Comparison of ENCODE assay signal across 2 cellular contexts in the genomic region with DNA sequence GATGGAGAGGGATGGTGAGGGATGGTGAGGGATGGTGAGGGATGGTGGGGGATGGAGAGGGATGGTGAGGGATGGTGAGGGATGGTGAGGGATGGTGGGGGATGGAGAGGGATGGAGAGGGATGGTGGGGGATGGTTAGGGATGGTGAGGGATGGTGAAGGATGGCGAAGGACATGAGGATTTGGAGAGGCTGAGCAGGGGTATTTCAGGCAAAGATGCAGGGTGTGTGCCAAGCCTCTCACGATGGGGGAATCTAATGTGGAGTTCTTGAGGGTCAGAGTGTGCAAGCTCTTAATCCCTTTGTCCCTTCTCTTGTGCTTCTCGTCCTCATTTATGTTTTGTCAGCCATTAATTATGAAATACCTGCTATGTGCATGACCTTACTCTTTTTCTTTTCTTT.
TF ChIP-seq lines count a peak whose summit lies in the region.

No MANE protein-coding gene starts in this region.

TF ChIP-seq in GM12891, 5 proteins besides CTCF, POLR2A, EP300 and RAD21:
- TF ChIP-seq TAF1 (IDR thresholded peaks at IDR 0.05; ENCODE audit: low read depth, low read length) (no peak), SPI1 (IDR thresholded peaks at IDR 0.05; ENCODE audit: low read depth, low read length) (no peak), POU2F2 (IDR thresholded peaks at IDR 0.05; ENCODE audit: low read depth, low read length) (no peak), PAX5 (IDR thresholded peaks at IDR 0.05; ENCODE audit: insufficient read depth, low read length, severe bottlenecking) (no peak), POLR2AphosphoS5 (IDR thresholded peaks at IDR 0.05; ENCODE audit: low read depth, low read length) (no peak)

TF ChIP-seq in GM12878, 131 proteins besides CTCF, POLR2A, EP300 and RAD21:
- TF ChIP-seq ZSCAN29 (IDR thresholded peaks at IDR 0.05), result no peak
- TF ChIP-seq, protein P1, sequence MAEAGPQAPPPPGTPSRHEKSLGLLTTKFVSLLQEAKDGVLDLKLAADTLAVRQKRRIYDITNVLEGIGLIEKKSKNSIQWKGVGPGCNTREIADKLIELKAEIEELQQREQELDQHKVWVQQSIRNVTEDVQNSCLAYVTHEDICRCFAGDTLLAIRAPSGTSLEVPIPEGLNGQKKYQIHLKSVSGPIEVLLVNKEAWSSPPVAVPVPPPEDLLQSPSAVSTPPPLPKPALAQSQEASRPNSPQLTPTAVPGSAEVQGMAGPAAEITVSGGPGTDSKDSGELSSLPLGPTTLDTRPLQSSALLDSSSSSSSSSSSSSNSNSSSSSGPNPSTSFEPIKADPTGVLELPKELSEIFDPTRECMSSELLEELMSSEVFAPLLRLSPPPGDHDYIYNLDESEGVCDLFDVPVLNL (IDR thresholded peaks at IDR 0.05; ENCODE audit: low read depth, low read length), result no peak
- TF ChIP-seq MYC (IDR thresholded peaks at IDR 0.05; ENCODE audit: insufficient read depth, insufficient read length, insufficient replicate concordance, low read length, severe bottlenecking), result no peak
- TF ChIP-seq, protein P2, sequence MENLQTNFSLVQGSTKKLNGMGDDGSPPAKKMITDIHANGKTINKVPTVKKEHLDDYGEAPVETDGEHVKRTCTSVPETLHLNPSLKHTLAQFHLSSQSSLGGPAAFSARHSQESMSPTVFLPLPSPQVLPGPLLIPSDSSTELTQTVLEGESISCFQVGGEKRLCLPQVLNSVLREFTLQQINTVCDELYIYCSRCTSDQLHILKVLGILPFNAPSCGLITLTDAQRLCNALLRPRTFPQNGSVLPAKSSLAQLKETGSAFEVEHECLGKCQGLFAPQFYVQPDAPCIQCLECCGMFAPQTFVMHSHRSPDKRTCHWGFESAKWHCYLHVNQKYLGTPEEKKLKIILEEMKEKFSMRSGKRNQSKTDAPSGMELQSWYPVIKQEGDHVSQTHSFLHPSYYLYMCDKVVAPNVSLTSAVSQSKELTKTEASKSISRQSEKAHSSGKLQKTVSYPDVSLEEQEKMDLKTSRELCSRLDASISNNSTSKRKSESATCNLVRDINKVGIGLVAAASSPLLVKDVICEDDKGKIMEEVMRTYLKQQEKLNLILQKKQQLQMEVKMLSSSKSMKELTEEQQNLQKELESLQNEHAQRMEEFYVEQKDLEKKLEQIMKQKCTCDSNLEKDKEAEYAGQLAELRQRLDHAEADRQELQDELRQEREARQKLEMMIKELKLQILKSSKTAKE (IDR thresholded peaks at IDR 0.05; ENCODE audit: low read depth, poor library complexity, severe bottlenecking), result no peak
- TF ChIP-seq, protein P3, sequence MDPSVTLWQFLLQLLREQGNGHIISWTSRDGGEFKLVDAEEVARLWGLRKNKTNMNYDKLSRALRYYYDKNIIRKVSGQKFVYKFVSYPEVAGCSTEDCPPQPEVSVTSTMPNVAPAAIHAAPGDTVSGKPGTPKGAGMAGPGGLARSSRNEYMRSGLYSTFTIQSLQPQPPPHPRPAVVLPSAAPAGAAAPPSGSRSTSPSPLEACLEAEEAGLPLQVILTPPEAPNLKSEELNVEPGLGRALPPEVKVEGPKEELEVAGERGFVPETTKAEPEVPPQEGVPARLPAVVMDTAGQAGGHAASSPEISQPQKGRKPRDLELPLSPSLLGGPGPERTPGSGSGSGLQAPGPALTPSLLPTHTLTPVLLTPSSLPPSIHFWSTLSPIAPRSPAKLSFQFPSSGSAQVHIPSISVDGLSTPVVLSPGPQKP (IDR thresholded peaks at IDR 0.05; ENCODE audit: low read depth, low read length), result no peak
- no peak for TF ChIP-seq MTA3 (IDR thresholded peaks at IDR 0.05; ENCODE audit: borderline replicate concordance, low read length)
- no peak for TF ChIP-seq ETV6 (conservative IDR thresholded peaks at IDR 0.05 in 1 of 2, IDR thresholded peaks at IDR 0.05 in 1 of 2; ENCODE audit: borderline replicate concordance in 1 of 2, low read depth in 1 of 2)
- TF ChIP-seq NR2F1 (conservative IDR thresholded peaks at IDR 0.05), result no peak
- TF ChIP-seq SREBF1 (IDR thresholded peaks at IDR 0.05; ENCODE audit: low read length), result no peak
- TF ChIP-seq MXI1 (IDR thresholded peaks at IDR 0.05; ENCODE audit: low read depth, low read length), result no peak
- TF ChIP-seq HDAC2 (IDR thresholded peaks at IDR 0.05), result no peak
- no peak for TF ChIP-seq PML (IDR thresholded peaks at IDR 0.05; ENCODE audit: low read length)
- TF ChIP-seq RBBP5 (conservative IDR thresholded peaks at IDR 0.05), result no peak
- no peak for TF ChIP-seq EZH2 (IDR thresholded peaks at IDR 0.05; ENCODE audit: borderline replicate concordance, control insufficient read depth, low read depth, low read length)
- TF ChIP-seq EGR1 (IDR thresholded peaks at IDR 0.05; ENCODE audit: borderline replicate concordance in 1 of 2, low read depth in 2 of 2, low read length in 2 of 2), result no peak
- TF ChIP-seq SMARCA5 (IDR thresholded peaks at IDR 0.05), result no peak
- TF ChIP-seq, protein P4, sequence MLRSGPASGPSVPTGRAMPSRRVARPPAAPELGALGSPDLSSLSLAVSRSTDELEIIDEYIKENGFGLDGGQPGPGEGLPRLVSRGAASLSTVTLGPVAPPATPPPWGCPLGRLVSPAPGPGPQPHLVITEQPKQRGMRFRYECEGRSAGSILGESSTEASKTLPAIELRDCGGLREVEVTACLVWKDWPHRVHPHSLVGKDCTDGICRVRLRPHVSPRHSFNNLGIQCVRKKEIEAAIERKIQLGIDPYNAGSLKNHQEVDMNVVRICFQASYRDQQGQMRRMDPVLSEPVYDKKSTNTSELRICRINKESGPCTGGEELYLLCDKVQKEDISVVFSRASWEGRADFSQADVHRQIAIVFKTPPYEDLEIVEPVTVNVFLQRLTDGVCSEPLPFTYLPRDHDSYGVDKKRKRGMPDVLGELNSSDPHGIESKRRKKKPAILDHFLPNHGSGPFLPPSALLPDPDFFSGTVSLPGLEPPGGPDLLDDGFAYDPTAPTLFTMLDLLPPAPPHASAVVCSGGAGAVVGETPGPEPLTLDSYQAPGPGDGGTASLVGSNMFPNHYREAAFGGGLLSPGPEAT (IDR thresholded peaks at IDR 0.05; ENCODE audit: low read depth), result no peak
- TF ChIP-seq IRF3 (IDR thresholded peaks at IDR 0.05), result no peak
- no peak for TF ChIP-seq USF1 (IDR thresholded peaks at IDR 0.05; ENCODE audit: borderline replicate concordance, extremely low read length, insufficient read depth, low read depth, low read length)
- TF ChIP-seq, protein P5, sequence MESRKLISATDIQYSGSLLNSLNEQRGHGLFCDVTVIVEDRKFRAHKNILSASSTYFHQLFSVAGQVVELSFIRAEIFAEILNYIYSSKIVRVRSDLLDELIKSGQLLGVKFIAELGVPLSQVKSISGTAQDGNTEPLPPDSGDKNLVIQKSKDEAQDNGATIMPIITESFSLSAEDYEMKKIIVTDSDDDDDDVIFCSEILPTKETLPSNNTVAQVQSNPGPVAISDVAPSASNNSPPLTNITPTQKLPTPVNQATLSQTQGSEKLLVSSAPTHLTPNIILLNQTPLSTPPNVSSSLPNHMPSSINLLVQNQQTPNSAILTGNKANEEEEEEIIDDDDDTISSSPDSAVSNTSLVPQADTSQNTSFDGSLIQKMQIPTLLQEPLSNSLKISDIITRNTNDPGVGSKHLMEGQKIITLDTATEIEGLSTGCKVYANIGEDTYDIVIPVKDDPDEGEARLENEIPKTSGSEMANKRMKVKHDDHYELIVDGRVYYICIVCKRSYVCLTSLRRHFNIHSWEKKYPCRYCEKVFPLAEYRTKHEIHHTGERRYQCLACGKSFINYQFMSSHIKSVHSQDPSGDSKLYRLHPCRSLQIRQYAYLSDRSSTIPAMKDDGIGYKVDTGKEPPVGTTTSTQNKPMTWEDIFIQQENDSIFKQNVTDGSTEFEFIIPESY (IDR thresholded peaks at IDR 0.05), result no peak
